Comparison of ENCODE assay signal across 1 cellular context in the genomic region with DNA sequence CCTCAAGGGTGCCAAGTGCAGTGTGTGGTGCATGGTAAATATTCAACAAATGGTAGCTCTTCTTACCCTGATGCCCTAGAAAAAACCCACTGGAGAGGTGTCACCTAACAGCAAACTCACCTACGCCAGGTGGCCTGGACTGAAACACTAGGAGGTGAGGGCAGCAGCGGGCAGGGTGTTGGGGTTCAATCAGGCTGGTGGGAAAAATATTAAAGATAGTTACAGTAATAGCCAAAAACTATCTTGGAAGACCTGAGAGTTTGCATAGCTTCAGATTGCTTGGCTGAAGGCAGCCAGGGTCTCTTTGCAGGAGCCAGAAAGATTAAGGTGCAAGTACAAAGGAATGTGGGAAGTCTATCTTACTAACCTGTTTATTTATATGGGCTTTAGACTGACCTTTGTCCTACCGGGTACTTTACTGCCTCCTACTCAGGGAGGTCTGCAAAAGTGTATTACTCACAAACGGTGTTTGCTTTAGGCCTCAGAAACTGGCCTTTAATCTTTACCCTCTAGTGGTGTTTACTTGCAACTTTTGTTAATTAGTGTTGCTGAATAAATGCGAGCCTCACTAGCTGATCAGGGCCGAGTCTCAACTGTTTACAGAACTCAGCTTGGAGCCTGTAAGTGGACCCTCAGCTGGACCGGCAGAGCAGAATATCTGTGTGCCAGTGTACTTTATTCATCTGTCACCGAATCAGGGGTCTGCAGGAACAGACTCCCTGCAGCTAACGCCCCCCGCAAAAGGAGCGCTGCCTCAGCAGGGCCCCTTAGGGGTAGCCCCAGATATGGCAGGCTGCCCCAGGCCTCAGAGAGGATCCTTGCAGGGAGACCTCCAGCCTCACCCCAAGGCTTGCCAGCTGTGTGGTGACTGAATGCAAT.
TF ChIP-seq lines count a peak whose summit lies in the region.

No MANE protein-coding gene starts in this region.

TF ChIP-seq in HepG2, 621 proteins besides CTCF, POLR2A, EP300 and RAD21 (continued from another document):
- TF ChIP-seq, protein P1, sequence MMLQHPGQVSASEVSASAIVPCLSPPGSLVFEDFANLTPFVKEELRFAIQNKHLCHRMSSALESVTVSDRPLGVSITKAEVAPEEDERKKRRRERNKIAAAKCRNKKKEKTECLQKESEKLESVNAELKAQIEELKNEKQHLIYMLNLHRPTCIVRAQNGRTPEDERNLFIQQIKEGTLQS (CRISPR knock-in tag; IDR thresholded peaks at IDR 0.05) = no peak; the same call in 1 of the 2 replicates
- TF ChIP-seq, protein P2, sequence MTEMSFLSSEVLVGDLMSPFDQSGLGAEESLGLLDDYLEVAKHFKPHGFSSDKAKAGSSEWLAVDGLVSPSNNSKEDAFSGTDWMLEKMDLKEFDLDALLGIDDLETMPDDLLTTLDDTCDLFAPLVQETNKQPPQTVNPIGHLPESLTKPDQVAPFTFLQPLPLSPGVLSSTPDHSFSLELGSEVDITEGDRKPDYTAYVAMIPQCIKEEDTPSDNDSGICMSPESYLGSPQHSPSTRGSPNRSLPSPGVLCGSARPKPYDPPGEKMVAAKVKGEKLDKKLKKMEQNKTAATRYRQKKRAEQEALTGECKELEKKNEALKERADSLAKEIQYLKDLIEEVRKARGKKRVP (CRISPR knock-in tag; IDR thresholded peaks at IDR 0.05) = peak in 1 of 2 experiments; percentile 46; a peak in 1 of 4 replicates
- TF ChIP-seq TGIF2 (CRISPR knock-in tag; IDR thresholded peaks at IDR 0.05) = no peak
- peak; percentile 42; the same call in 1 of the 2 replicates for TF ChIP-seq ZNF652 (CRISPR knock-in tag; IDR thresholded peaks at IDR 0.05; ENCODE audit: borderline replicate concordance, low read depth)
- TF ChIP-seq HNF4G (IDR thresholded peaks at IDR 0.05; ENCODE audit: borderline replicate concordance, low read depth, low read length) = peak; percentile 99
- TF ChIP-seq HNF4G (CRISPR knock-in tag; IDR thresholded peaks at IDR 0.05; ENCODE audit: borderline replicate concordance, low read depth) = peak; percentile 90; the same call in 1 of the 2 replicates
- 0 out of 2 replicates have a peak, but pooled peaks have one; percentile 24 for TF ChIP-seq ZNF296 (CRISPR knock-in tag; conservative IDR thresholded peaks at IDR 0.05)
- peak; percentile 44; the same call in 1 of the 2 replicates for TF ChIP-seq RBFOX2 (IDR thresholded peaks at IDR 0.05; ENCODE audit: low read depth, low read length)
- TF ChIP-seq, protein P3, sequence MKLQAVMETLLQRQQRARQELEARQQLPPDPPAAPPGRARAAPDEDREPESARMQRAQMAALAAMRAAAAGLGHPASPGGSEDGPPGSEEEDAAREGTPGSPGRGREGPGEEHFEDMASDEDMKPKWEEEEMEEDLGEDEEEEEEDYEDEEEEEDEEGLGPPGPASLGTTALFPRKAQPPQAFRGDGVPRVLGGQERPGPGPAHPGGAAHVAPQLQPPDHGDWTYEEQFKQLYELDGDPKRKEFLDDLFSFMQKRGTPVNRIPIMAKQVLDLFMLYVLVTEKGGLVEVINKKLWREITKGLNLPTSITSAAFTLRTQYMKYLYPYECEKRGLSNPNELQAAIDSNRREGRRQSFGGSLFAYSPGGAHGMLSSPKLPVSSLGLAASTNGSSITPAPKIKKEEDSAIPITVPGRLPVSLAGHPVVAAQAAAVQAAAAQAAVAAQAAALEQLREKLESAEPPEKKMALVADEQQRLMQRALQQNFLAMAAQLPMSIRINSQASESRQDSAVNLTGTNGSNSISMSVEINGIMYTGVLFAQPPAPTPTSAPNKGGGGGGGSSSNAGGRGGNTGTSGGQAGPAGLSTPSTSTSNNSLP (IDR thresholded peaks at IDR 0.05; ENCODE audit: low read depth, low read length) = peak; percentile 97
- no peak for TF ChIP-seq ZBTB42 (CRISPR knock-in tag; IDR thresholded peaks at IDR 0.05)
- TF ChIP-seq, protein P4, sequence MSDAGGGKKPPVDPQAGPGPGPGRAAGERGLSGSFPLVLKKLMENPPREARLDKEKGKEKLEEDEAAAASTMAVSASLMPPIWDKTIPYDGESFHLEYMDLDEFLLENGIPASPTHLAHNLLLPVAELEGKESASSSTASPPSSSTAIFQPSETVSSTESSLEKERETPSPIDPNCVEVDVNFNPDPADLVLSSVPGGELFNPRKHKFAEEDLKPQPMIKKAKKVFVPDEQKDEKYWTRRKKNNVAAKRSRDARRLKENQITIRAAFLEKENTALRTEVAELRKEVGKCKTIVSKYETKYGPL (CRISPR knock-in tag; IDR thresholded peaks at IDR 0.05) = no peak
- TF ChIP-seq HOXD1 (CRISPR knock-in tag; IDR thresholded peaks at IDR 0.05) = peak; percentile 89
- peak; percentile 79; the same call in 1 of the 2 replicates for TF ChIP-seq HMG20B (CRISPR knock-in tag; conservative IDR thresholded peaks at IDR 0.05)
- TF ChIP-seq SMYD3 (CRISPR knock-in tag; IDR thresholded peaks at IDR 0.05) = peak; percentile 94; the same call in 1 of the 2 replicates
- TF ChIP-seq, protein P5, sequence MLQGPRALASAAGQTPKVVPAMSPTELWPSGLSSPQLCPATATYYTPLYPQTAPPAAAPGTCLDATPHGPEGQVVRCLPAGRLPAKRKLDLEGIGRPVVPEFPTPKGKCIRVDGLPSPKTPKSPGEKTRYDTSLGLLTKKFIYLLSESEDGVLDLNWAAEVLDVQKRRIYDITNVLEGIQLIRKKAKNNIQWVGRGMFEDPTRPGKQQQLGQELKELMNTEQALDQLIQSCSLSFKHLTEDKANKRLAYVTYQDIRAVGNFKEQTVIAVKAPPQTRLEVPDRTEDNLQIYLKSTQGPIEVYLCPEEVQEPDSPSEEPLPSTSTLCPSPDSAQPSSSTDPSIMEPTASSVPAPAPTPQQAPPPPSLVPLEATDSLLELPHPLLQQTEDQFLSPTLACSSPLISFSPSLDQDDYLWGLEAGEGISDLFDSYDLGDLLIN (CRISPR knock-in tag; IDR thresholded peaks at IDR 0.05; ENCODE audit: borderline replicate concordance) = no peak
- TF ChIP-seq, protein P6, sequence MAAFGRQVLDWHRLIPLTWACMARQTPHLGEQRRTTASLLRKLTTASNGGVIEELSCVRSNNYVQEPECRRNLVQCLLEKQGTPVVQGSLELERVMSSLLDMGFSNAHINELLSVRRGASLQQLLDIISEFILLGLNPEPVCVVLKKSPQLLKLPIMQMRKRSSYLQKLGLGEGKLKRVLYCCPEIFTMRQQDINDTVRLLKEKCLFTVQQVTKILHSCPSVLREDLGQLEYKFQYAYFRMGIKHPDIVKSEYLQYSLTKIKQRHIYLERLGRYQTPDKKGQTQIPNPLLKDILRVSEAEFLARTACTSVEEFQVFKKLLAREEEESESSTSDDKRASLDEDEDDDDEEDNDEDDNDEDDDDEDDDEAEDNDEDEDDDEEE (CRISPR knock-in tag; IDR thresholded peaks at IDR 0.05) = 0 out of 2 replicates have a peak, but pooled peaks have one; percentile 15
- TF ChIP-seq, protein P7, sequence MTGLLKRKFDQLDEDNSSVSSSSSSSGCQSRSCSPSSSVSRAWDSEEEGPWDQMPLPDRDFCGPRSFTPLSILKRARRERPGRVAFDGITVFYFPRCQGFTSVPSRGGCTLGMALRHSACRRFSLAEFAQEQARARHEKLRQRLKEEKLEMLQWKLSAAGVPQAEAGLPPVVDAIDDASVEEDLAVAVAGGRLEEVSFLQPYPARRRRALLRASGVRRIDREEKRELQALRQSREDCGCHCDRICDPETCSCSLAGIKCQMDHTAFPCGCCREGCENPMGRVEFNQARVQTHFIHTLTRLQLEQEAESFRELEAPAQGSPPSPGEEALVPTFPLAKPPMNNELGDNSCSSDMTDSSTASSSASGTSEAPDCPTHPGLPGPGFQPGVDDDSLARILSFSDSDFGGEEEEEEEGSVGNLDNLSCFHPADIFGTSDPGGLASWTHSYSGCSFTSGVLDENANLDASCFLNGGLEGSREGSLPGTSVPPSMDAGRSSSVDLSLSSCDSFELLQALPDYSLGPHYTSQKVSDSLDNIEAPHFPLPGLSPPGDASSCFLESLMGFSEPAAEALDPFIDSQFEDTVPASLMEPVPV (CRISPR knock-in tag; IDR thresholded peaks at IDR 0.05) = peak; percentile 73; the same call in 1 of the 2 replicates
- peak; percentile 90; the same call in 1 of the 2 replicates for TF ChIP-seq SOX5 (CRISPR knock-in tag; IDR thresholded peaks at IDR 0.05; ENCODE audit: borderline replicate concordance)
- TF ChIP-seq, protein P8, sequence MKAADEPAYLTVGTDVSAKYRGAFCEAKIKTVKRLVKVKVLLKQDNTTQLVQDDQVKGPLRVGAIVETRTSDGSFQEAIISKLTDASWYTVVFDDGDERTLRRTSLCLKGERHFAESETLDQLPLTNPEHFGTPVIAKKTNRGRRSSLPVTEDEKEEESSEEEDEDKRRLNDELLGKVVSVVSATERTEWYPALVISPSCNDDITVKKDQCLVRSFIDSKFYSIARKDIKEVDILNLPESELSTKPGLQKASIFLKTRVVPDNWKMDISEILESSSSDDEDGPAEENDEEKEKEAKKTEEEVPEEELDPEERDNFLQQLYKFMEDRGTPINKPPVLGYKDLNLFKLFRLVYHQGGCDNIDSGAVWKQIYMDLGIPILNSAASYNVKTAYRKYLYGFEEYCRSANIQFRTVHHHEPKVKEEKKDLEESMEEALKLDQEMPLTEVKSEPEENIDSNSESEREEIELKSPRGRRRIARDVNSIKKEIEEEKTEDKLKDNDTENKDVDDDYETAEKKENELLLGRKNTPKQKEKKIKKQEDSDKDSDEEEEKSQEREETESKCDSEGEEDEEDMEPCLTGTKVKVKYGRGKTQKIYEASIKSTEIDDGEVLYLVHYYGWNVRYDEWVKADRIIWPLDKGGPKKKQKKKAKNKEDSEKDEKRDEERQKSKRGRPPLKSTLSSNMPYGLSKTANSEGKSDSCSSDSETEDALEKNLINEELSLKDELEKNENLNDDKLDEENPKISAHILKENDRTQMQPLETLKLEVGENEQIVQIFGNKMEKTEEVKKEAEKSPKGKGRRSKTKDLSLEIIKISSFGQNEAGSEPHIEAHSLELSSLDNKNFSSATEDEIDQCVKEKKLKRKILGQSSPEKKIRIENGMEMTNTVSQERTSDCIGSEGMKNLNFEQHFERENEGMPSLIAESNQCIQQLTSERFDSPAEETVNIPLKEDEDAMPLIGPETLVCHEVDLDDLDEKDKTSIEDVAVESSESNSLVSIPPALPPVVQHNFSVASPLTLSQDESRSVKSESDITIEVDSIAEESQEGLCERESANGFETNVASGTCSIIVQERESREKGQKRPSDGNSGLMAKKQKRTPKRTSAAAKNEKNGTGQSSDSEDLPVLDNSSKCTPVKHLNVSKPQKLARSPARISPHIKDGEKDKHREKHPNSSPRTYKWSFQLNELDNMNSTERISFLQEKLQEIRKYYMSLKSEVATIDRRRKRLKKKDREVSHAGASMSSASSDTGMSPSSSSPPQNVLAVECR (CRISPR knock-in tag; IDR thresholded peaks at IDR 0.05; ENCODE audit: borderline replicate concordance) = peak; percentile 55; the same call in 1 of the 2 replicates
- peak; percentile 67; the same call in 1 of the 2 replicates for TF ChIP-seq ZNF160 (CRISPR knock-in tag; IDR thresholded peaks at IDR 0.05)
- peak; percentile 96 for TF ChIP-seq GATAD2A (CRISPR knock-in tag; IDR thresholded peaks at IDR 0.05)
- peak; percentile 53; the same call in 1 of the 2 replicates for TF ChIP-seq POLR2G (IDR thresholded peaks at IDR 0.05; ENCODE audit: low read depth, low read length)
- TF ChIP-seq ZNF205 (CRISPR knock-in tag; IDR thresholded peaks at IDR 0.05) = peak; percentile 84
- TF ChIP-seq ZNF746 (CRISPR knock-in tag; IDR thresholded peaks at IDR 0.05) = peak; percentile 92
- no peak for TF ChIP-seq ZNF432 (CRISPR knock-in tag; IDR thresholded peaks at IDR 0.05; ENCODE audit: borderline replicate concordance)
TF ChIP-seq in HepG2: peak in this region for 249.
